ENCODE assay signal across 1 cellular context in genomic region chr20:31595654-31596411, GRCh38.
TF ChIP-seq lines count a peak whose summit lies in the region.

No MANE protein-coding gene starts in this region.

TF ChIP-seq in HEK293, 187 proteins besides CTCF, POLR2A, EP300 and RAD21 (continued from another document):
- TF ChIP-seq, protein P1, sequence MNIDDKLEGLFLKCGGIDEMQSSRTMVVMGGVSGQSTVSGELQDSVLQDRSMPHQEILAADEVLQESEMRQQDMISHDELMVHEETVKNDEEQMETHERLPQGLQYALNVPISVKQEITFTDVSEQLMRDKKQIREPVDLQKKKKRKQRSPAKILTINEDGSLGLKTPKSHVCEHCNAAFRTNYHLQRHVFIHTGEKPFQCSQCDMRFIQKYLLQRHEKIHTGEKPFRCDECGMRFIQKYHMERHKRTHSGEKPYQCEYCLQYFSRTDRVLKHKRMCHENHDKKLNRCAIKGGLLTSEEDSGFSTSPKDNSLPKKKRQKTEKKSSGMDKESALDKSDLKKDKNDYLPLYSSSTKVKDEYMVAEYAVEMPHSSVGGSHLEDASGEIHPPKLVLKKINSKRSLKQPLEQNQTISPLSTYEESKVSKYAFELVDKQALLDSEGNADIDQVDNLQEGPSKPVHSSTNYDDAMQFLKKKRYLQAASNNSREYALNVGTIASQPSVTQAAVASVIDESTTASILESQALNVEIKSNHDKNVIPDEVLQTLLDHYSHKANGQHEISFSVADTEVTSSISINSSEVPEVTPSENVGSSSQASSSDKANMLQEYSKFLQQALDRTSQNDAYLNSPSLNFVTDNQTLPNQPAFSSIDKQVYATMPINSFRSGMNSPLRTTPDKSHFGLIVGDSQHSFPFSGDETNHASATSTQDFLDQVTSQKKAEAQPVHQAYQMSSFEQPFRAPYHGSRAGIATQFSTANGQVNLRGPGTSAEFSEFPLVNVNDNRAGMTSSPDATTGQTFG (tag by site-specific recombination; IDR thresholded peaks at IDR 0.05; ENCODE audit: borderline replicate concordance) = no peak
- TF ChIP-seq ZNF561 (tag by site-specific recombination; IDR thresholded peaks at IDR 0.05; ENCODE audit: borderline replicate concordance) (no peak), ZNF776 (tag by site-specific recombination; IDR thresholded peaks at IDR 0.05; ENCODE audit: borderline replicate concordance) (no peak), ZNF248 (tag by site-specific recombination; IDR thresholded peaks at IDR 0.05) (no peak), BCL11A (tag by site-specific recombination; IDR thresholded peaks at IDR 0.05; ENCODE audit: low read depth) (no peak), ZNF423 (tag by site-specific recombination; IDR thresholded peaks at IDR 0.05) (no peak), ZNF114 (tag by site-specific recombination; IDR thresholded peaks at IDR 0.05) (no peak), ZNF2 (tag by site-specific recombination; IDR thresholded peaks at IDR 0.05) (no peak)
- TF ChIP-seq, protein P2, sequence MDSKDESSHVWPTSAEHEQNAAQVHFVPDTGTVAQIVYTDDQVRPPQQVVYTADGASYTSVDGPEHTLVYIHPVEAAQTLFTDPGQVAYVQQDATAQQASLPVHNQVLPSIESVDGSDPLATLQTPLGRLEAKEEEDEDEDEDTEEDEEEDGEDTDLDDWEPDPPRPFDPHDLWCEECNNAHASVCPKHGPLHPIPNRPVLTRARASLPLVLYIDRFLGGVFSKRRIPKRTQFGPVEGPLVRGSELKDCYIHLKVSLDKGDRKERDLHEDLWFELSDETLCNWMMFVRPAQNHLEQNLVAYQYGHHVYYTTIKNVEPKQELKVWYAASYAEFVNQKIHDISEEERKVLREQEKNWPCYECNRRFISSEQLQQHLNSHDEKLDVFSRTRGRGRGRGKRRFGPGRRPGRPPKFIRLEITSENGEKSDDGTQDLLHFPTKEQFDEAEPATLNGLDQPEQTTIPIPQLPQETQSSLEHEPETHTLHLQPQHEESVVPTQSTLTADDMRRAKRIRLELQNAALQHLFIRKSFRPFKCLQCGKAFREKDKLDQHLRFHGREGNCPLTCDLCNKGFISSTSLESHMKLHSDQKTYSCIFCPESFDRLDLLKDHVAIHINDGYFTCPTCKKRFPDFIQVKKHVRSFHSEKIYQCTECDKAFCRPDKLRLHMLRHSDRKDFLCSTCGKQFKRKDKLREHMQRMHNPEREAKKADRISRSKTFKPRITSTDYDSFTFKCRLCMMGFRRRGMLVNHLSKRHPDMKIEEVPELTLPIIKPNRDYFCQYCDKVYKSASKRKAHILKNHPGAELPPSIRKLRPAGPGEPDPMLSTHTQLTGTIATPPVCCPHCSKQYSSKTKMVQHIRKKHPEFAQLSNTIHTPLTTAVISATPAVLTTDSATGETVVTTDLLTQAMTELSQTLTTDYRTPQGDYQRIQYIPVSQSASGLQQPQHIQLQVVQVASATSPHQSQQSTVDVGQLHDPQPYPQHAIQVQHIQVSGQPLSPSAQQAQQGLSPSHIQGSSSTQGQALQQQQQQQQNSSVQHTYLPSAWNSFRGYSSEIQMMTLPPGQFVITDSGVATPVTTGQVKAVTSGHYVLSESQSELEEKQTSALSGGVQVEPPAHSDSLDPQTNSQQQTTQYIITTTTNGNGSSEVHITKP (tag by site-specific recombination; IDR thresholded peaks at IDR 0.05) = peak; percentile 84
